Comparison of ENCODE assay signal across 8 cellular contexts in genomic region chr21:27974152-27974551, GRCh38.
DNase-seq lines count a peak whose midpoint lies in the region; ATAC-seq, FAIRE-seq and TF ChIP-seq lines count a peak whose summit lies in the region.
"Not testable (repeated sequence)": the region's sequence is repeated elsewhere in the genome, so short reads cannot be mapped to it uniquely, and the experiment has no call there.

No MANE protein-coding gene starts in this region.

- not testable (repeated sequence) for H3K9me2 ChIP-seq in PC-3 (replicated peaks; ENCODE audit: low read length)

- not testable (repeated sequence) for H3K9ac ChIP-seq in PC-3 (ENCODE audit: low read length)

- not testable (repeated sequence) for H3K9me3 ChIP-seq in PC-3 (ENCODE audit: low read length); small intestine (ENCODE audit: control insufficient read depth, low read depth)

- not testable (repeated sequence) for H3K4me3 ChIP-seq in PC-3 (ENCODE audit: low read length); foreskin fibroblast (ENCODE audit: low read depth in 1 of 2, low read length in 2 of 2); small intestine (ENCODE audit: low read depth in 1 of 2, low read length in 2 of 2)

- H3K27ac ChIP-seq in PC-3 (ENCODE audit: low read length); small intestine (ENCODE audit: low read depth in 1 of 2, low read length in 1 of 2): not testable (repeated sequence)
- peak overlapping the region; percentile 52 for H3K27ac ChIP-seq in VCaP

- TF ChIP-seq CTCF in PC-3 (conservative IDR thresholded peaks at IDR 0.05; ENCODE audit: low read depth, low read length); VCaP (conservative IDR thresholded peaks at IDR 0.05); foreskin fibroblast (IDR thresholded peaks at IDR 0.05; ENCODE audit: low read depth, low read length): not testable (repeated sequence)

- H3K79me2 ChIP-seq in PC-3 (ENCODE audit: low read length) = not testable (repeated sequence)

- H3F3A ChIP-seq in PC-3 (ENCODE audit: low read length, unreplicated experiment) = not testable (repeated sequence)

- POLR2A ChIA-PET in PC-3 (lab: Charles Lee; ENCODE audit: unreplicated experiment) = not testable (repeated sequence)

- H3K27me3 ChIP-seq in PC-3 (ENCODE audit: low read length); small intestine (ENCODE audit: control insufficient read depth in 2 of 2, insufficient read depth in 2 of 2, low read length in 2 of 2): not testable (repeated sequence)

- 68 to 77% (median 74%) methylated on average over 1 of the region's 1 CpG for WGBS in small intestine, 3 donors

- H3K4me1 ChIP-seq in PC-3 (ENCODE audit: insufficient read depth, low read length); small intestine (ENCODE audit: control insufficient read depth in 2 of 2, insufficient read depth in 1 of 2, low read depth in 1 of 2, low read length in 1 of 2): not testable (repeated sequence)

- BruUV-seq in PC-3 (replicated peaks; lab: Mats Ljungman, UMichigan) = not testable (repeated sequence)

- H2AFZ ChIP-seq in PC-3 (ENCODE audit: low read length) = not testable (repeated sequence)

- CTCF ChIA-PET in PC-3 (lab: Charles Lee) = interaction anchor here (0.6 kb wide), 1 partner anchor 1130 kb away, joined by 3 read pairs; no protein-coding TSS in a partner anchor

- not testable (repeated sequence) for H3K4me2 ChIP-seq in PC-3 (ENCODE audit: low read length)

- intact Hi-C loops in PC-3 (cut with micrococcal nuclease) = not testable (repeated sequence)

- DNase-seq in LHCN-M2 (ENCODE audit: low read depth) (peak; percentile 6), PC-3 (peak; percentile 56), foreskin fibroblast (peak; percentile 14 to 24), stromal cell of bone marrow (ENCODE audit: low read depth) (peak; percentile 6)
- not testable (repeated sequence) for DNase-seq in small intestine

- not testable (repeated sequence) for H4K20me1 ChIP-seq in PC-3 (ENCODE audit: low read length)

- peak; percentile 96 for ATAC-seq in PC-3

- H3K36me3 ChIP-seq in PC-3 (ENCODE audit: low read depth, low read length); small intestine (ENCODE audit: control insufficient read depth in 2 of 2, insufficient read depth in 2 of 2, low read length in 2 of 2): not testable (repeated sequence)

- FAIRE-seq in colon (lab: Jason Lieb, UNC) (peak; percentile 31), endometrium (lab: Jason Lieb, UNC) (peak; percentile 21), small intestine (lab: Jason Lieb, UNC) (peak; percentile 73)
